31 cellular contexts compared by ENCODE assay signal in the genomic region with DNA sequence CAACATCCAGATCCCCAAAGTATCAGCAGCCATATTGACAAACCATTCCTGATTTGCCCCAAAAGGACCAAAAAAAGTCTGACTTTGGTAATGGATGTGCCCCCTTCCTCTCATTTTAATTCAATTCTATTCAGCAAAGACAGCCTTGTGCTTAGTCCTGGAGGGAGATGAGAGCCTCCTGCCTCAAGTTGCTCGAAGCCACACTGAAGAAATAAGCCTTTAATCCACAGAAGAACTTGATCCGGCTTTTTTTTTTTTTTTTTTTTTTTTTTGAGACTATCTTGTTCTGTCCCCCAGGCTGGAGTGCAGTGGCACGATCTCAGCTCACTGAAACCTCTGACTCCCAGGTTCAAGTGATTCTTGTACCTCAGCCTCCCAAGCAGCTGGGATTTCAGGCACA. TPM values are rescaled to one million over a fixed set of nuclear protein-coding genes. Genes with fewer than 3 reads are reported as not detected.
"Had no signal": no experiment of that assay in that cellular context is flagged by ENCODE, and none has a peak within 500 bp of the region (broad histone marks: within the 10 kb centered on the region; RNA-seq: fewer than 3 reads in every experiment).

No MANE protein-coding gene starts in this region.

- H3K27ac ChIP-seq: epithelial cell of prostate, esophagus squamous epithelium, gastrocnemius medialis, heart right ventricle, left lung, lower lobe of right lung had no signal

- H3K36me3 ChIP-seq: esophagus squamous epithelium, gastrocnemius medialis, heart right ventricle, left lung, lower lobe of right lung had no signal

- DNase-seq: cortex of kidney; effector CD8-positive, alpha-beta T cell; effector memory CD8-positive, alpha-beta T cell; endodermal cell; erythroblast; esophagus squamous epithelium; foreskin fibroblast; foreskin melanocyte; gastrocnemius medialis; glutamatergic neuron; head of caudate nucleus; heart right ventricle; hippocampal formation; left cardiac atrium; left lung; left ventricle myocardium superior; lower lobe of right lung; mesenchymal stem cell; mucosa of descending colon; naive B cell had no signal

- H3K4me3 ChIP-seq: esophagus squamous epithelium, gastrocnemius medialis, heart right ventricle, left lung, lower lobe of right lung, mucosa of descending colon had no signal

- H3K9me3 ChIP-seq: esophagus squamous epithelium, gastrocnemius medialis, heart right ventricle, left lung, lower lobe of right lung, mucosa of descending colon had no signal

- FAIRE-seq: colon, endometrium, islet of Langerhans, keratinocyte had no signal

RNA-seq across cellular contexts. Expression of a gene that starts 8.4 kb away (rescaled TPM):
- total RNA-seq: dermis microvascular lymphatic vessel endothelial cell, glomerular endothelial cell, kidney epithelial cell, left ventricle myocardium superior, lung microvascular endothelial cell, mesothelial cell of epicardium, myocyte had no signal
- polyA plus RNA-seq: keratinocyte had no signal
